Comparison of ENCODE assay signal across 8 cellular contexts in the genomic region with DNA sequence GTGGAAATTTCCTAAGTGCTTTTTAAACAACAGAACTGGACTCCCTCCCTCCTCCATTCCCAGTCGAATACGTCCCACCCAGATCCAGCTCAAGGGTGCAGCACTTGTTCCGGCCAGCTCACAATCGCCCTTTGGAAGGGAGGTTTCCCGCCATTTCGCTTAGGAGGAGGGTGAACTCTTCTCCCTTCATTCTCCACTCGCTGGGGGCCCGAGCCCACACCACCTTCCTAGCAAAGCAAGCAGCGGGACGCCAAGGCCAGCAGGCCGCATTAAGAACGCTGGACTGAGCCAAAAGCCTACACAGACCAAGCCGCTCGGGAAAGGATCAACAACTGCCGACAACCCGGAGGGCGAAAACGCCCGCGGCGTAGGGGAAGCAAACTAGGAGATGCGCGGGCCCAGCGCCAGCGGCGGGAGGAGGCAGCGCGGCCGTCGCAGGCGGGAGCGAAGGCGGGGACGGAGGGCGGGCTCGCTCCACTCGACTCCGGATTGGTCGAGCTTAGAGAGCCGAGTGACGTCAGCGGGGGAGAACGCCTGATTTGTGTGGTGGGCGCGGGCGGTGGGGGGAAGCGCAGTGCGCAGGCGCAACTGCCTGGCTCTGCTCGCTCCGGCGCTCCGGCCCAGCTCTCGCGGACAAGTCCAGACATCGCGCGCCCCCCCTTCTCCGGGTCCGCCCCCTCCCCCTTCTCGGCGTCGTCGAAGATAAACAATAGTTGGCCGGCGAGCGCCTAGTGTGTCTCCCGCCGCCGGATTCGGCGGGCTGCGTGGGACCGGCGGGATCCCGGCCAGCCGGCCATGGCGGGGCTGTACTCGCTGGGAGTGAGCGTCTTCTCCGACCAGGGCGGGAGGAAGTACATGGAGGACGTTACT. TPM values are rescaled to one million over a fixed set of nuclear protein-coding genes. Genes with fewer than 3 reads are reported as not detected.
DNase-seq lines count a peak whose midpoint lies in the region; ATAC-seq, FAIRE-seq and TF ChIP-seq lines count a peak whose summit lies in the region.

A gene (plus strand): TSS at position 574 of the 870 bp plus-strand sequence. CDS start 222 bp downstream, at position 796.

- H3K9ac ChIP-seq in neuronal stem cell (ENCODE audit: low read depth, low read length, poor library complexity) = peak within 1 kb of the TSS; percentile 94
- peak within 1 kb of the TSS; percentile 63 to 98 (median 96) for H3K9ac ChIP-seq in subcutaneous abdominal adipose tissue (ENCODE audit: low read length in 5 of 5)

- peak; percentile 85 for TF ChIP-seq POLR2A in NB4 (IDR thresholded peaks at IDR 0.05; ENCODE audit: extremely low read depth, insufficient read length)

- H2BK15ac ChIP-seq in neuronal stem cell (ENCODE audit: low read length) = peak within 1 kb of the TSS; percentile 86

- no peaks in the 10 kb centered on the region for H3K9me3 Mint-ChIP-seq in activated naive CD4-positive, alpha-beta T cell treated with anti-CD3 and anti-CD28 coated beads for 36 hours

- H3K23ac ChIP-seq in neuronal stem cell (ENCODE audit: low read depth, low read length, poor library complexity) = peak within 1 kb of the TSS; percentile 95

- H2AK5ac ChIP-seq in neuronal stem cell (ENCODE audit: low read depth, low read length) = peak within 1 kb of the TSS; percentile 33

- peaks cover 7% of the 10 kb centered on the region for H3K79me1 ChIP-seq in neuronal stem cell (ENCODE audit: low read depth, low read length)

- H3K4me2 ChIP-seq in neuronal stem cell (ENCODE audit: insufficient read depth, low read length, poor library complexity, severe bottlenecking) = peak within 1 kb of the TSS; percentile 82

- H3K36me3 Mint-ChIP-seq in activated naive CD4-positive, alpha-beta T cell treated with anti-CD3 and anti-CD28 coated beads for 36 hours (ENCODE audit: low read depth) = peaks cover 2% of the 10 kb centered on the region

- H3K4me3 Mint-ChIP-seq in activated naive CD4-positive, alpha-beta T cell treated with anti-CD3 and anti-CD28 coated beads for 36 hours = peak within 1 kb of the TSS; percentile 93

- no peak within 1 kb of the TSS for H4K8ac ChIP-seq in neuronal stem cell (ENCODE audit: low read depth, low read length)

- peak within 1 kb of the TSS; percentile 1 for H3K4ac ChIP-seq in neuronal stem cell (ENCODE audit: low read length)

- FAIRE-seq in frontal cortex (lab: Jason Lieb, UNC) = no peak

- H2BK12ac ChIP-seq in neuronal stem cell (ENCODE audit: low read length) = no peak within 1 kb of the TSS

- H2BK120ac ChIP-seq in neuronal stem cell (ENCODE audit: low read depth, low read length) = no peak within 1 kb of the TSS

- intact Hi-C loops in activated naive CD4-positive, alpha-beta T cell treated with anti-CD3 and anti-CD28 coated beads for 36 hours (cut with micrococcal nuclease) = loop anchor here (1.0 to 10.0 kb wide), 7 partner anchors 75 to 1445 kb away; a partner anchor contains a TSS

- DNase-seq in GM06990 (ENCODE audit: extremely low read depth, insufficient read length) = peak; percentile 100
- peak; percentile 98 for DNase-seq in NB4 (ENCODE audit: low read depth)
- DNase-seq in SK-N-DZ (ENCODE audit: low spot score) = peak; percentile 99
- peak; percentile 99 for DNase-seq in activated naive CD4-positive, alpha-beta T cell treated with anti-CD3 and anti-CD28 coated beads for 36 hours
- peak; percentile 97 to 99 for DNase-seq in frontal cortex (ENCODE audit: low spot score in 2 of 2)
- peak; percentile 99 for DNase-seq in neuronal stem cell (ENCODE audit: low spot score)

- peak within 1 kb of the TSS; percentile 49 for H3K14ac ChIP-seq in neuronal stem cell (ENCODE audit: low read length)

- H3K27ac Mint-ChIP-seq in activated naive CD4-positive, alpha-beta T cell treated with anti-CD3 and anti-CD28 coated beads for 36 hours = peak within 1 kb of the TSS; percentile 95

- H3K4me1 ChIP-seq in neuronal stem cell (ENCODE audit: control insufficient read depth in 2 of 2, insufficient read depth in 1 of 2, low read depth in 1 of 2, low read length in 2 of 2) (peaks cover 1 to 2% of the 10 kb centered on the region in 2 donors), subcutaneous abdominal adipose tissue (ENCODE audit: control insufficient read depth in 5 of 5, insufficient read depth in 5 of 5, low read length in 5 of 5) (peaks cover 3 to 44% (median 40%) of the 10 kb centered on the region in 5 donors)

- H4K91ac ChIP-seq in neuronal stem cell (ENCODE audit: low read depth, low read length, poor library complexity) = no peak within 1 kb of the TSS

- peak within 1 kb of the TSS; percentile 93 for H2AFZ ChIP-seq in neuronal stem cell (ENCODE audit: low read length)

- H2BK5ac ChIP-seq in neuronal stem cell (ENCODE audit: low read length) = peak within 1 kb of the TSS; percentile 97

- no peaks in the 10 kb centered on the region for H3K27me3 ChIP-seq in GM06990 (replicated peaks; ENCODE audit: control insufficient read depth, insufficient read depth, low read length)
- H3K27me3 ChIP-seq in neuronal stem cell (ENCODE audit: control insufficient read depth in 3 of 3, insufficient read depth in 3 of 3, low read depth in 1 of 3, low read length in 3 of 3) = no peaks in the 10 kb centered on the region
- H3K27me3 ChIP-seq in subcutaneous abdominal adipose tissue (ENCODE audit: control insufficient read depth in 5 of 5, insufficient read depth in 4 of 5, low read length in 5 of 5) = no peaks in the 10 kb centered on the region

- H3K4me3 ChIP-seq in GM06990 (replicated peaks; ENCODE audit: low read depth, low read length) = peak within 1 kb of the TSS; percentile 82
- peak within 1 kb of the TSS; percentile 98 for H3K4me3 ChIP-seq in NB4 (ENCODE audit: low read depth, low read length)
- peak within 1 kb of the TSS; percentile 85 to 91 for H3K4me3 ChIP-seq in neuronal stem cell (ENCODE audit: low read length in 2 of 2)
- peak within 1 kb of the TSS; percentile 89 to 98 (median 96) for H3K4me3 ChIP-seq in subcutaneous abdominal adipose tissue (ENCODE audit: low read depth in 1 of 5, low read length in 5 of 5)

- H3K18ac ChIP-seq in neuronal stem cell (ENCODE audit: low read length) = peak within 1 kb of the TSS; percentile 100

- CTCF ChIA-PET in activated naive CD4-positive, alpha-beta T cell treated with anti-CD3 and anti-CD28 coated beads for 36 hours (lab: Charles Lee) = interaction anchor here (0.9 to 3.5 kb wide), 4 partner anchors 9 to 41 kb away, joined by 3 to 10 read pairs (median 6); no protein-coding TSS in a partner anchor

- H3K9me3 ChIP-seq in neuronal stem cell (replicated peaks in 1 of 2; ENCODE audit: control insufficient read depth in 2 of 2, insufficient read depth in 1 of 2, low read depth in 1 of 2, low read length in 2 of 2) = no peaks in the 10 kb centered on the region
- no peaks in the 10 kb centered on the region for H3K9me3 ChIP-seq in subcutaneous abdominal adipose tissue (ENCODE audit: control insufficient read depth in 5 of 5, low read length in 5 of 5)

- H3K27me3 Mint-ChIP-seq in activated naive CD4-positive, alpha-beta T cell treated with anti-CD3 and anti-CD28 coated beads for 36 hours (ENCODE audit: low read depth) = no peaks in the 10 kb centered on the region

- H3K27ac ChIP-seq in neuronal stem cell (replicated peaks; ENCODE audit: low read length) (peak within 1 kb of the TSS; percentile 100), subcutaneous abdominal adipose tissue (ENCODE audit: low read depth, low read length) (peak within 1 kb of the TSS; percentile 88)

- peak; percentile 89 for ATAC-seq in HG02571 (IDR thresholded peaks at IDR 0.05; ENCODE audit: unreplicated experiment)

- no CpG with 5 or more reads among the region's 83 CpGs for WGBS in neuronal stem cell (ENCODE audit: extremely low coverage in 2 of 2, insufficient read length in 2 of 2, insufficient replicate concordance in 1 of 2), 2 donors

- TF ChIP-seq CTCF in GM06990 (IDR thresholded peaks at IDR 0.05; ENCODE audit: insufficient read depth, low read length, poor library complexity, severe bottlenecking) (no peak), NB4 (IDR thresholded peaks at IDR 0.05; ENCODE audit: low read depth, low read length) (no peak)

- H3K4me1 Mint-ChIP-seq in activated naive CD4-positive, alpha-beta T cell treated with anti-CD3 and anti-CD28 coated beads for 36 hours (ENCODE audit: low read depth) = peaks cover 30% of the 10 kb centered on the region

- H3K36me3 ChIP-seq in GM06990 (ENCODE audit: control insufficient read depth, insufficient read depth, low read length) = no peaks in the 10 kb centered on the region
- peaks cover 0 to 6% of the 10 kb centered on the region in 2 donors for H3K36me3 ChIP-seq in neuronal stem cell (replicated peaks in 1 of 2; ENCODE audit: control insufficient read depth in 2 of 2, insufficient read depth in 2 of 2, low read length in 2 of 2)
- H3K36me3 ChIP-seq in subcutaneous abdominal adipose tissue (ENCODE audit: control insufficient read depth in 5 of 5, insufficient read depth in 5 of 5, low read length in 5 of 5) = no peaks in the 10 kb centered on the region

RNA-seq across cellular contexts. Expression of the gene that starts here (rescaled TPM):
- polyA plus RNA-seq in SK-N-DZ (2014; cell fraction: cytosol; rRNA removed) = 36.1 and 42.6 TPM in 2 replicates
- polyA plus RNA-seq in SK-N-DZ (2014; cell fraction: nucleus; rRNA removed) = 21.7 and 24.9 TPM in 2 replicates
- total RNA-seq in activated naive CD4-positive, alpha-beta T cell treated with anti-CD3 and anti-CD28 coated beads for 36 hours = 10 to 100 TPM; 11.8 to 13.1 TPM
- 13.0 TPM for total RNA-seq in frontal cortex
- polyA plus RNA-seq in neuronal stem cell (2013, experiment 1 of 2) = 13.7 TPM
- 13.8 TPM for polyA plus RNA-seq in neuronal stem cell (2013, experiment 2 of 2)

Comparison
In these comparisons a context has a peak if more than half of its experiments do, and no peak if none do; other contexts are left out.
1. Peak in every context shown above with its lines: DNase-seq, ATAC-seq, H3K4me3 ChIP-seq and H3K27ac ChIP-seq.